ENCODE assay signal across 8 cellular contexts in genomic region chr7:2631924-2632716, GRCh38. TPM values are rescaled to one million over a fixed set of nuclear protein-coding genes. Genes with fewer than 3 reads are reported as not detected.
DNase-seq lines count a peak whose midpoint lies in the region; ATAC-seq and TF ChIP-seq lines count a peak whose summit lies in the region.

TSS of gene TTYH3 (plus strand) at chr7:2631986. CDS start at chr7:2632156, 170 bp downstream.

- no peaks in the 10 kb centered on the region for H3K9me3 ChIP-seq in SJCRH30 (replicated peaks)

- H3K4me1 Mint-ChIP-seq in nephron progenitor cell, result peaks cover 45% of the 10 kb centered on the region

- H3K4me1 ChIP-seq in SJCRH30, result peaks cover 29% of the 10 kb centered on the region

- peak within 1 kb of the TSS; percentile 98 for H3K4me3 ChIP-seq in SJCRH30

- peak within 1 kb of the TSS; percentile 93 for H3K27ac Mint-ChIP-seq in nephron progenitor cell

- H3K27me3 Mint-ChIP-seq in nephron progenitor cell (ENCODE audit: low read depth, poor library complexity), result peaks cover 4% of the 10 kb centered on the region

- H3K36me3 ChIP-seq in SJCRH30, result peaks cover 9% of the 10 kb centered on the region; the same call in 1 of the 2 replicates

- DNase-seq in NCI-H146 (lab: John Stamatoyannopoulos, UW) (peak; percentile 40), NCI-H146 treated with DMSO at 0.1 percent for 48 hours (lab: John Stamatoyannopoulos, UW; ENCODE audit: unreplicated experiment) (no peak), SJCRH30 (peak in 1 of 2 experiments; percentile 54), epithelial cell of prostate (ENCODE audit: low read depth, low spot score) (no peak), nephron progenitor cell (no peak), Ammon's horn (ENCODE audit: low spot score) (no peak), dedifferentiated amniotic fluid mesenchymal stem cell (ENCODE audit: extremely low spot score) (no peak)

- H3K27ac ChIP-seq in SJCRH30, result peak within 1 kb of the TSS; percentile 54
- peak within 1 kb of the TSS; percentile 82 for H3K27ac ChIP-seq in epithelial cell of prostate

- peak within 1 kb of the TSS; percentile 95 for H3K4me3 Mint-ChIP-seq in nephron progenitor cell

- peaks cover 4% of the 10 kb centered on the region for H3K9me3 Mint-ChIP-seq in nephron progenitor cell

- no peaks in the 10 kb centered on the region for H3K36me3 Mint-ChIP-seq in nephron progenitor cell (ENCODE audit: low read depth)

- H3K27me3 ChIP-seq in SJCRH30, result no peaks in the 10 kb centered on the region

- TF ChIP-seq CTCF in nephron progenitor cell (IDR thresholded peaks at IDR 0.05), result no peak

- ATAC-seq in HG02884 (IDR thresholded peaks at IDR 0.05; ENCODE audit: unreplicated experiment), result peak; percentile 21

RNA-seq across cellular contexts. Expression of gene TTYH3, which starts in this region (rescaled TPM):
- total RNA-seq in SJCRH30 (2014; rRNA removed; shearing (Covaris generic)), result 54.9 and 58.8 TPM in 2 replicates
